16 cellular contexts compared by ENCODE assay signal in genomic region chr4:186569533-186570192, GRCh38. TPM values are rescaled to one million over a fixed set of nuclear protein-coding genes. Genes with fewer than 3 reads are reported as not detected.
DNase-seq lines count a peak whose midpoint lies in the region; ATAC-seq and TF ChIP-seq lines count a peak whose summit lies in the region.
"Had no signal": no experiment of that assay in that cellular context is flagged by ENCODE, and none has a peak within 500 bp of the region (broad histone marks: within the 10 kb centered on the region; RNA-seq: fewer than 3 reads in every experiment).

No MANE protein-coding gene starts in this region.

- H3K4me2 ChIP-seq in MM.1S (ENCODE audit: low read depth, low read length): no peak overlapping the region

- H3K9ac ChIP-seq in stomach smooth muscle (ENCODE audit: low read length in 2 of 2) (peak overlapping the region in 1 of 2 donors; percentile 36), MM.1S (ENCODE audit: low read length) (no peak overlapping the region)

- no peak for TF ChIP-seq CTCF in coronary artery (IDR thresholded peaks at IDR 0.05)
- TF ChIP-seq CTCF in MM.1S (IDR thresholded peaks at IDR 0.05; ENCODE audit: low read length): no peak

- H3K4me3 ChIP-seq in coronary artery (peak overlapping the region; percentile 60), mesodermal cell (ENCODE audit: extremely low read depth, insufficient read depth, low read length, poor library complexity, severe bottlenecking) (no peak overlapping the region), stomach smooth muscle (ENCODE audit: low read length in 2 of 2) (peak overlapping the region; percentile 56 to 63), MM.1S (ENCODE audit: low read length) (no peak overlapping the region)

- H3K4me1 ChIP-seq in mesodermal cell (ENCODE audit: control insufficient read depth, insufficient read depth, low read length, poor library complexity, severe bottlenecking) (no peaks in the 10 kb centered on the region), stomach smooth muscle (ENCODE audit: control insufficient read depth, insufficient read depth, low read length) (no peaks in the 10 kb centered on the region), MM.1S (ENCODE audit: low read length) (no peaks in the 10 kb centered on the region)

- peak; percentile 7 for DNase-seq in HuH-7.5 (ENCODE audit: low spot score)
- no peak for DNase-seq in coronary artery (ENCODE audit: low spot score)
- DNase-seq in MM.1S: no peak
- no peak for DNase-seq in activated CD8-positive, alpha-beta memory T cell treated with anti-CD3 and anti-CD28 coated beads for 24 hours
- no peak for DNase-seq in activated CD8-positive, alpha-beta memory T cell treated with anti-CD3 and anti-CD28 coated beads, Interleukin-2, amount 50 U/mL, for 4 hours
- DNase-seq: activated gamma-delta T cell; DMS79 treated with DMSO at 0.1 percent for 48 hours; effector memory CD8-positive, alpha-beta T cell; HCEC 1CT; naive thymus-derived CD4-positive, alpha-beta T cell; NCI-H1436; NCI-H345 had no signal

- H2AFZ ChIP-seq in MM.1S (ENCODE audit: low read length): no peak overlapping the region

- peaks cover 2 to 3% of the 10 kb centered on the region in 2 donors for H3K27me3 ChIP-seq in stomach smooth muscle (ENCODE audit: control insufficient read depth in 1 of 2, insufficient read depth in 2 of 2, low read length in 2 of 2)
- no peaks in the 10 kb centered on the region for H3K27me3 ChIP-seq in MM.1S (replicated peaks; ENCODE audit: insufficient read depth, low read length)

- no peaks in the 10 kb centered on the region for H3K9me2 ChIP-seq in MM.1S (replicated peaks; ENCODE audit: insufficient read depth, low read length)

- no peaks in the 10 kb centered on the region for H3F3A ChIP-seq in MM.1S (ENCODE audit: insufficient read depth, low read length)

- WGBS in mesodermal cell (ENCODE audit: insufficient coverage in 2 of 2), 2 experiments: 89 to 92% methylated on average over 7 to 9 of the region's 10 CpGs

- no peak for ATAC-seq in GM18519 (IDR thresholded peaks at IDR 0.05; ENCODE audit: low FRiP score, unreplicated experiment)
- ATAC-seq: effector memory CD8-positive, alpha-beta T cell; naive thymus-derived CD4-positive, alpha-beta T cell had no signal

- H3K9me3 ChIP-seq in mesodermal cell (ENCODE audit: control insufficient read depth, low read length) (peaks cover 3% of the 10 kb centered on the region), stomach smooth muscle (ENCODE audit: control insufficient read depth in 2 of 2, low read length in 2 of 2) (no peaks in the 10 kb centered on the region), MM.1S (replicated peaks; ENCODE audit: insufficient read depth, low read length) (no peaks in the 10 kb centered on the region)

- H3K79me2 ChIP-seq in MM.1S (ENCODE audit: low read length): no peaks in the 10 kb centered on the region

- no peaks in the 10 kb centered on the region for H3K36me3 ChIP-seq in mesodermal cell (ENCODE audit: control insufficient read depth, insufficient read depth, low read length)
- no peaks in the 10 kb centered on the region for H3K36me3 ChIP-seq in stomach smooth muscle (ENCODE audit: control insufficient read depth in 2 of 2, insufficient read depth in 2 of 2, low read length in 2 of 2)
- H3K36me3 ChIP-seq in MM.1S (replicated peaks; ENCODE audit: insufficient read depth, low read length): no peaks in the 10 kb centered on the region

- H3K27ac ChIP-seq in coronary artery: no peak overlapping the region
- peak overlapping the region; percentile 67 for H3K27ac ChIP-seq in mesodermal cell (ENCODE audit: low read depth, low read length, severe bottlenecking)
- no peak overlapping the region for H3K27ac ChIP-seq in stomach smooth muscle (ENCODE audit: low read length)
- no peak overlapping the region for H3K27ac ChIP-seq in MM.1S (ENCODE audit: low read length)
- H3K27ac ChIP-seq: C4-2B had no signal

- no peaks in the 10 kb centered on the region for H4K20me1 ChIP-seq in MM.1S (ENCODE audit: insufficient read depth, low read length)

RNA-seq across cellular contexts. Expression of gene MTNR1A, which starts 14.3 kb away (rescaled TPM):
- not detected for polyA plus RNA-seq in mesodermal cell (2013, experiment 1 of 2)
- not detected for polyA plus RNA-seq in mesodermal cell (2013, experiment 2 of 2)
- polyA plus RNA-seq: naive thymus-derived CD4-positive, alpha-beta T cell had no signal

Comparison
In these comparisons a context has a peak if more than half of its experiments do, and no peak if none do; other contexts are left out.
1. H3K4me3 ChIP-seq: peak in coronary artery (single experiment) and stomach smooth muscle (2 of 2); none in mesodermal cell (single experiment) and MM.1S (single experiment).